1 cellular context compared by ENCODE assay signal in genomic region chr1:208448425-208448824, GRCh38.
TF ChIP-seq lines count a peak whose summit lies in the region.

No MANE protein-coding gene starts in this region.

TF ChIP-seq in GM23338, 12 proteins besides CTCF, POLR2A, EP300 and RAD21 (continued from another document):
- TF ChIP-seq EZH2 (IDR thresholded peaks at IDR 0.05; ENCODE audit: low read depth, unreplicated experiment) = no peak
- TF ChIP-seq JUNB (IDR thresholded peaks at IDR 0.05; ENCODE audit: unreplicated experiment) = no peak
- TF ChIP-seq ZNF331 (CRISPR knock-in tag; IDR thresholded peaks at IDR 0.05; ENCODE audit: low read depth) = no peak
- no peak for TF ChIP-seq POLR2AphosphoS5 (IDR thresholded peaks at IDR 0.05; ENCODE audit: low read depth)
- TF ChIP-seq STAT1 (IDR thresholded peaks at IDR 0.05; ENCODE audit: unreplicated experiment) = no peak
- TF ChIP-seq EZH2phosphoT487 (IDR thresholded peaks at IDR 0.05; ENCODE audit: unreplicated experiment) = no peak
- TF ChIP-seq, protein P1, sequence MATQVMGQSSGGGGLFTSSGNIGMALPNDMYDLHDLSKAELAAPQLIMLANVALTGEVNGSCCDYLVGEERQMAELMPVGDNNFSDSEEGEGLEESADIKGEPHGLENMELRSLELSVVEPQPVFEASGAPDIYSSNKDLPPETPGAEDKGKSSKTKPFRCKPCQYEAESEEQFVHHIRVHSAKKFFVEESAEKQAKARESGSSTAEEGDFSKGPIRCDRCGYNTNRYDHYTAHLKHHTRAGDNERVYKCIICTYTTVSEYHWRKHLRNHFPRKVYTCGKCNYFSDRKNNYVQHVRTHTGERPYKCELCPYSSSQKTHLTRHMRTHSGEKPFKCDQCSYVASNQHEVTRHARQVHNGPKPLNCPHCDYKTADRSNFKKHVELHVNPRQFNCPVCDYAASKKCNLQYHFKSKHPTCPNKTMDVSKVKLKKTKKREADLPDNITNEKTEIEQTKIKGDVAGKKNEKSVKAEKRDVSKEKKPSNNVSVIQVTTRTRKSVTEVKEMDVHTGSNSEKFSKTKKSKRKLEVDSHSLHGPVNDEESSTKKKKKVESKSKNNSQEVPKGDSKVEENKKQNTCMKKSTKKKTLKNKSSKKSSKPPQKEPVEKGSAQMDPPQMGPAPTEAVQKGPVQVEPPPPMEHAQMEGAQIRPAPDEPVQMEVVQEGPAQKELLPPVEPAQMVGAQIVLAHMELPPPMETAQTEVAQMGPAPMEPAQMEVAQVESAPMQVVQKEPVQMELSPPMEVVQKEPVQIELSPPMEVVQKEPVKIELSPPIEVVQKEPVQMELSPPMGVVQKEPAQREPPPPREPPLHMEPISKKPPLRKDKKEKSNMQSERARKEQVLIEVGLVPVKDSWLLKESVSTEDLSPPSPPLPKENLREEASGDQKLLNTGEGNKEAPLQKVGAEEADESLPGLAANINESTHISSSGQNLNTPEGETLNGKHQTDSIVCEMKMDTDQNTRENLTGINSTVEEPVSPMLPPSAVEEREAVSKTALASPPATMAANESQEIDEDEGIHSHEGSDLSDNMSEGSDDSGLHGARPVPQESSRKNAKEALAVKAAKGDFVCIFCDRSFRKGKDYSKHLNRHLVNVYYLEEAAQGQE (IDR thresholded peaks at IDR 0.05; ENCODE audit: unreplicated experiment) = no peak
TF ChIP-seq in GM23338: peak in this region for 0.
